11 cellular contexts compared by ENCODE assay signal in genomic region chr6:35052694-35053565, GRCh38.
DNase-seq lines count a peak whose midpoint lies in the region; ATAC-seq and TF ChIP-seq lines count a peak whose summit lies in the region.
"Had no signal": no experiment of that assay in that cellular context is flagged by ENCODE, and none has a peak within 500 bp of the region (broad histone marks: within the 10 kb centered on the region; RNA-seq: fewer than 3 reads in every experiment).

No MANE protein-coding gene starts in this region.

- H3K79me2 ChIP-seq in osteoblast (ENCODE audit: insufficient read depth, low read length): no peaks in the 10 kb centered on the region

- no peak overlapping the region for H3K27ac Mint-ChIP-seq in activated T-helper 1 cell treated with anti-CD3 and anti-CD28 coated beads, Interleukin-12 subunit alpha, Interleukin-12 subunit beta, Interleukin-2, Interleukin-4 antibody, amounts not matched to agents 30 ng/mL and 10 ng/mL and 1 ng/mL, durations not matched to agents 14 hours and 24 hours and 36 hours
- H3K27ac Mint-ChIP-seq: activated naive CD8-positive, alpha-beta T cell had no signal

- H2AFZ ChIP-seq in osteoblast (ENCODE audit: low read length): no peak overlapping the region

- H3K4me2 ChIP-seq in osteoblast (ENCODE audit: insufficient read depth, low read length): no peak overlapping the region

- no peak overlapping the region for H3K4me3 ChIP-seq in osteoblast (ENCODE audit: insufficient read depth, low read length)

- H3K36me3 ChIP-seq in osteoblast (ENCODE audit: insufficient read depth, low read length): peaks cover 5% of the 10 kb centered on the region
- H3K36me3 ChIP-seq: BE2C had no signal

- H4K20me1 ChIP-seq in osteoblast (ENCODE audit: insufficient read depth, low read length): no peaks in the 10 kb centered on the region

- no peaks in the 10 kb centered on the region for H3K9me3 Mint-ChIP-seq in activated T-helper 1 cell treated with anti-CD3 and anti-CD28 coated beads, Interleukin-12 subunit alpha, Interleukin-12 subunit beta, Interleukin-2, Interleukin-4 antibody, amounts not matched to agents 30 ng/mL and 10 ng/mL and 1 ng/mL, durations not matched to agents 14 hours and 24 hours and 36 hours

- ATAC-seq in GM19452 (IDR thresholded peaks at IDR 0.05; ENCODE audit: unreplicated experiment): no peak
- ATAC-seq in GM18907 (IDR thresholded peaks at IDR 0.05; ENCODE audit: unreplicated experiment): no peak

- intact Hi-C loops in activated T-helper 1 cell treated with anti-CD3 and anti-CD28 coated beads, Interleukin-12 subunit alpha, Interleukin-12 subunit beta, Interleukin-2, Interleukin-4 antibody, amounts not matched to agents 30 ng/mL and 10 ng/mL and 1 ng/mL, durations not matched to agents 14 hours and 24 hours and 36 hours (cut with micrococcal nuclease): no loop called here

- H3K27ac ChIP-seq in osteoblast (ENCODE audit: low read depth, low read length): no peak overlapping the region

- H3K4me1 Mint-ChIP-seq in activated T-helper 1 cell treated with anti-CD3 and anti-CD28 coated beads, Interleukin-12 subunit alpha, Interleukin-12 subunit beta, Interleukin-2, Interleukin-4 antibody, amounts not matched to agents 30 ng/mL and 10 ng/mL and 1 ng/mL, durations not matched to agents 14 hours and 24 hours and 36 hours (ENCODE audit: low read depth): peaks cover 1% of the 10 kb centered on the region

- no peaks in the 10 kb centered on the region for H3K9me3 ChIP-seq in osteoblast (ENCODE audit: low read depth, low read length)
- H3K9me3 ChIP-seq: BE2C had no signal

- no peaks in the 10 kb centered on the region for H3K36me3 Mint-ChIP-seq in activated T-helper 1 cell treated with anti-CD3 and anti-CD28 coated beads, Interleukin-12 subunit alpha, Interleukin-12 subunit beta, Interleukin-2, Interleukin-4 antibody, amounts not matched to agents 30 ng/mL and 10 ng/mL and 1 ng/mL, durations not matched to agents 14 hours and 24 hours and 36 hours (ENCODE audit: low read depth)
- H3K36me3 Mint-ChIP-seq: activated naive CD8-positive, alpha-beta T cell had no signal

- H3K27me3 ChIP-seq in osteoblast (ENCODE audit: insufficient read depth, low read length): no peaks in the 10 kb centered on the region
- H3K27me3 ChIP-seq: BE2C had no signal

- H3K4me1 ChIP-seq in osteoblast (ENCODE audit: insufficient read depth, low read length): peaks cover 34% of the 10 kb centered on the region
- H3K4me1 ChIP-seq: BE2C had no signal

- H3K27me3 Mint-ChIP-seq in activated T-helper 1 cell treated with anti-CD3 and anti-CD28 coated beads, Interleukin-12 subunit alpha, Interleukin-12 subunit beta, Interleukin-2, Interleukin-4 antibody, amounts not matched to agents 30 ng/mL and 10 ng/mL and 1 ng/mL, durations not matched to agents 14 hours and 24 hours and 36 hours (ENCODE audit: insufficient read depth): no peaks in the 10 kb centered on the region
- H3K27me3 Mint-ChIP-seq: activated naive CD8-positive, alpha-beta T cell had no signal

- H3K4me3 Mint-ChIP-seq in activated T-helper 1 cell treated with anti-CD3 and anti-CD28 coated beads, Interleukin-12 subunit alpha, Interleukin-12 subunit beta, Interleukin-2, Interleukin-4 antibody, amounts not matched to agents 30 ng/mL and 10 ng/mL and 1 ng/mL, durations not matched to agents 14 hours and 24 hours and 36 hours: no peak overlapping the region
- H3K4me3 Mint-ChIP-seq: activated naive CD8-positive, alpha-beta T cell had no signal

- no peak for TF ChIP-seq CTCF in osteoblast (IDR thresholded peaks at IDR 0.05; ENCODE audit: extremely low read depth, low read depth, low read length)

- DNase-seq in AG20443 (ENCODE audit: low spot score) (peak; percentile 52), RPMI7951 (ENCODE audit: low read depth) (peak; percentile 32), globus pallidus (ENCODE audit: low spot score) (peak; percentile 89), osteoblast (ENCODE audit: insufficient read length, low spot score, missing footprints) (peak; percentile 78), NAMALWA (ENCODE audit: low spot score) (no peak)
- no peak for DNase-seq in activated T-helper 1 cell treated with anti-CD3 and anti-CD28 coated beads, Interleukin-12 subunit alpha, Interleukin-12 subunit beta, Interleukin-2, Interleukin-4 antibody, amounts not matched to agents 30 ng/mL and 10 ng/mL and 1 ng/mL, durations not matched to agents 14 hours and 24 hours and 36 hours (ENCODE audit: low spot score)
- DNase-seq: BE2C, NCI-H187 had no signal

Comparison
In these comparisons a context has a peak if more than half of its experiments do, and no peak if none do; other contexts are left out.
1. DNase-seq: peak in AG20443 (single experiment), RPMI7951 (single experiment), globus pallidus (single experiment) and osteoblast (single experiment); none in activated T-helper 1 cell treated with anti-CD3 and anti-CD28 coated beads, Interleukin-12 subunit alpha, Interleukin-12 subunit beta, Interleukin-2, Interleukin-4 antibody, amounts not matched to agents 30 ng/mL and 10 ng/mL and 1 ng/mL, durations not matched to agents 14 hours and 24 hours and 36 hours (single experiment) and NAMALWA (single experiment).